ENCODE assay signal across 20 cellular contexts in the genomic region with DNA sequence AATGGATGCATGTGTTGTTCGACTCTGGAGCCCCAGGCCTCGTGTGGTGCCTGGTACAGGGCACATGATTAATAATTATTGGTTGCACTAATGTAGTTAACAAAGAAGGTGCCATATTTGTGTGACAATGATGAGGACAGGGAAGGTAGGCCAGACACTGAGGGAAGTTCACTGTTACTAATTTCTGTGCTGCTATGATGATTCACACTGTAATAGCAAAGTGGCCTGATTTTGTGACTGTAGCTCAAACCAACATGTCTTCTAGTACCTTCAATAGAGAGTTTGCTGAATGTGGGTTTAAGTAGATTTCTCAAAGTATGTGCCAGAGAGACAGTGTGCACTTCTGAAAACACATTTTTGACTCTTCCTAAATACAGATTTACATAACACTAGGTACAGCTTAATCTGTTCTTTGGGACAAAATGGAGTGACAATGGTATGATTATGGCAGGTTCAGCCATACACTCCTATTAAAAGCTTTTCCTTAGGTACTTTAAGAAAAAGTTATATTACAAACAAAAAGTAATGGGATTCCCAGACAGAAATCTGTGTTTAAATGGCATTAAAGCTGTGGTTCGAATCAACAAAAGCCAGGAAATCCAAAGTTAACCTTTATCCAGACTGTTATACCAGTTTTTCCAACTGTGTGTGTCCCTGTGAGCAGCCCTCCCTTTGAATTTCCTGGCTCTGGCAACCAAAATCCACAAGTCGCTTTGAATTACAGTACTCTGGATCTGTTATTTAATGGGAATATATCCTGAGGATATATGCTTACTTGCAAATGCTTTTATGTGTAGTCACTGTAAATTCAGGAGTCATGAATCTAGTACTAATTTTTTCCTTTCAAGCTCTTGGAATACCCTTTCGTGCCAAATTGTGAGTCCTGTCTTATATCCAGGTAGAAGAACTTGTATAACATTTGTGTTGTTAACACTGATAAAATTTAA.
DNase-seq lines count a peak whose midpoint lies in the region; ATAC-seq, FAIRE-seq and TF ChIP-seq lines count a peak whose summit lies in the region.
"Had no signal": no experiment of that assay in that cellular context is flagged by ENCODE, and none has a peak within 500 bp of the region (broad histone marks: within the 10 kb centered on the region; RNA-seq: fewer than 3 reads in every experiment).

No MANE protein-coding gene starts in this region.

- dilution Hi-C loops in endothelial cell of umbilical vein (cut with MboI; ENCODE audit: extremely low pct_ligation_motif_present, low sequenced_read_pairs): loop anchor here (25.0 kb wide), 1 partner anchor 205 kb away; no protein-coding TSS in a partner anchor

- no peak for TF ChIP-seq CTCF in PC-3 (conservative IDR thresholded peaks at IDR 0.05; ENCODE audit: low read depth, low read length)
- TF ChIP-seq CTCF in endothelial cell of umbilical vein (IDR thresholded peaks at IDR 0.05; ENCODE audit: extremely low read depth in 1 of 2, insufficient read depth in 1 of 2, low read depth in 1 of 2, low read length in 2 of 2): no peak

- no peaks in the 10 kb centered on the region for H3K27me3 Mint-ChIP-seq in activated naive CD4-positive, alpha-beta T cell treated with anti-CD3 and anti-CD28 coated beads for 36 hours (ENCODE audit: low read depth)
- H3K27me3 Mint-ChIP-seq: CD4-positive, alpha-beta T cell had no signal

- H4K20me1 ChIP-seq in PC-3 (ENCODE audit: low read length) (no peaks in the 10 kb centered on the region), endothelial cell of umbilical vein (replicated peaks; ENCODE audit: control insufficient read depth, extremely low read depth, insufficient read depth, low read length) (no peaks in the 10 kb centered on the region)

- H3K27me3 ChIP-seq in PC-3 (ENCODE audit: low read length) (no peaks in the 10 kb centered on the region), endothelial cell of umbilical vein (ENCODE audit: control insufficient read depth in 2 of 2, insufficient read depth in 2 of 2, low read length in 2 of 2) (no peaks in the 10 kb centered on the region)
- H3K27me3 ChIP-seq: esophagus squamous epithelium had no signal

- no peaks in the 10 kb centered on the region for H3K36me3 Mint-ChIP-seq in activated naive CD4-positive, alpha-beta T cell treated with anti-CD3 and anti-CD28 coated beads for 36 hours (ENCODE audit: low read depth)

- no peaks in the 10 kb centered on the region for H3K9me2 ChIP-seq in PC-3 (replicated peaks; ENCODE audit: low read length)

- no peaks in the 10 kb centered on the region for H3K9me3 Mint-ChIP-seq in activated naive CD4-positive, alpha-beta T cell treated with anti-CD3 and anti-CD28 coated beads for 36 hours
- H3K9me3 Mint-ChIP-seq: CD4-positive, alpha-beta T cell had no signal

- H3K79me2 ChIP-seq in PC-3 (ENCODE audit: low read length) (no peaks in the 10 kb centered on the region), endothelial cell of umbilical vein (ENCODE audit: control insufficient read depth, insufficient read depth, low read length) (no peaks in the 10 kb centered on the region)

- CTCF ChIA-PET in activated naive CD4-positive, alpha-beta T cell treated with anti-CD3 and anti-CD28 coated beads for 36 hours (lab: Charles Lee): interaction anchor here (0.7 to 21.6 kb wide), 17 partner anchors 14 to 188 kb away, joined by 3 to 474 read pairs (median 5); no protein-coding TSS in a partner anchor
- CTCF ChIA-PET in PC-3 (lab: Charles Lee) (no interaction called here), endothelial cell of umbilical vein (lab: Charles Lee) (interaction anchor here (1.0 to 3.8 kb wide), 11 partner anchors 14 to 476 kb away, joined by 3 to 54 read pairs (median 4); no protein-coding TSS in a partner anchor)

- peak overlapping the region; percentile 77 for H3K27ac ChIP-seq in PC-3 (ENCODE audit: low read length)
- no peak overlapping the region for H3K27ac ChIP-seq in endothelial cell of umbilical vein (ENCODE audit: insufficient read depth, low read depth, low read length)
- H3K27ac ChIP-seq: esophagus squamous epithelium, prostate gland, RWPE1 had no signal

- no peaks in the 10 kb centered on the region for H3K9me1 ChIP-seq in endothelial cell of umbilical vein (replicated peaks; ENCODE audit: control insufficient read depth, extremely low read depth, insufficient read depth, low read length)

- peak overlapping the region; percentile 24; the same call in 1 of the 2 replicates for H3K9ac ChIP-seq in PC-3 (ENCODE audit: low read length)
- no peak overlapping the region for H3K9ac ChIP-seq in endothelial cell of umbilical vein (replicated peaks; ENCODE audit: extremely low read depth, insufficient read depth, low read length)

- peak; percentile 30 for DNase-seq in activated naive CD4-positive, alpha-beta T cell treated with anti-CD3 and anti-CD28 coated beads for 36 hours
- no peak for DNase-seq in activated naive CD4-positive, alpha-beta T cell (lab: John Stamatoyannopoulos, UW)
- DNase-seq in PC-3 (peak; percentile 68), endothelial cell of umbilical vein (ENCODE audit: low read depth, low spot score) (no peak), HT-29 (ENCODE audit: low spot score) (no peak), H4 (ENCODE audit: low spot score) (no peak), SHP77 treated with DMSO at 0.1 percent for 48 hours (lab: John Stamatoyannopoulos, UW) (no peak)
- no peak for DNase-seq in stimulated activated naive CD8-positive, alpha-beta T cell treated with anti-CD3 and anti-CD28 coated beads, Interleukin-15, Interleukin-2, amounts not matched to agents 100 U/mL and 50 U/mL, for 24 hours
- DNase-seq: activated CD4-positive, alpha-beta T cell treated with anti-CD3 and anti-CD28 coated beads, Interleukin-2, amount 50 U/mL, for 1 hour; CD4-positive, alpha-beta T cell; central memory CD4-positive, alpha-beta T cell; DMS153; effector CD4-positive, alpha-beta T cell; esophagus squamous epithelium; left colon; NCI-H1092; NCI-H2029 treated with DMSO at 0.1 percent for 48 hours; NCI-H446 treated with DMSO at 0.1 percent for 48 hours had no signal

- peak; percentile 37 for FAIRE-seq in endothelial cell of umbilical vein (lab: Jason Lieb, UNC)

- TF ChIP-seq POLR2A in endothelial cell of umbilical vein (IDR thresholded peaks at IDR 0.05; ENCODE audit: low read depth, low read length): no peak

- 0 out of 2 replicates have a peak overlapping the region, but pooled peaks have one; percentile 9 for H3K4me2 ChIP-seq in PC-3 (ENCODE audit: low read length)
- H3K4me2 ChIP-seq in endothelial cell of umbilical vein (ENCODE audit: insufficient read depth, low read length): no peak overlapping the region

- H3K4me3 ChIP-seq in PC-3 (ENCODE audit: low read length) (no peak overlapping the region), endothelial cell of umbilical vein (replicated peaks in 1 of 3; ENCODE audit: insufficient read depth in 1 of 3, low read depth in 1 of 3, low read length in 3 of 3) (no peak overlapping the region)
- H3K4me3 ChIP-seq: esophagus squamous epithelium, prostate gland had no signal

- peaks cover 32% of the 10 kb centered on the region for H3K4me1 ChIP-seq in PC-3 (ENCODE audit: insufficient read depth, low read length)
- peaks cover 8% of the 10 kb centered on the region for H3K4me1 ChIP-seq in endothelial cell of umbilical vein (ENCODE audit: control insufficient read depth, extremely low read depth, insufficient read depth, low read length)
- H3K4me1 ChIP-seq: prostate gland had no signal

- H3K4me3 Mint-ChIP-seq in activated naive CD4-positive, alpha-beta T cell treated with anti-CD3 and anti-CD28 coated beads for 36 hours: no peak overlapping the region
- H3K4me3 Mint-ChIP-seq: CD4-positive, alpha-beta T cell had no signal

- peak; percentile 60 for ATAC-seq in PC-3
- peak; percentile 56 for ATAC-seq in stimulated activated naive CD8-positive, alpha-beta T cell treated with anti-CD3 and anti-CD28 coated beads, Interleukin-15, Interleukin-2, amounts not matched to agents 100 U/mL and 50 U/mL, for 24 hours
- ATAC-seq: left colon had no signal

- no peaks in the 10 kb centered on the region for H3F3A ChIP-seq in PC-3 (ENCODE audit: low read length, unreplicated experiment)

- intact Hi-C loops in activated naive CD4-positive, alpha-beta T cell treated with anti-CD3 and anti-CD28 coated beads for 36 hours (cut with micrococcal nuclease): no loop called here
- intact Hi-C loops in PC-3 (cut with micrococcal nuclease): loop anchor here (10.0 kb wide), 1 partner anchor 468 kb away; no protein-coding TSS in a partner anchor
- intact Hi-C loops in endothelial cell of umbilical vein (cut with micrococcal nuclease): no loop called here

- H3K27ac Mint-ChIP-seq in activated naive CD4-positive, alpha-beta T cell treated with anti-CD3 and anti-CD28 coated beads for 36 hours: no peak overlapping the region
- H3K27ac Mint-ChIP-seq: CD4-positive, alpha-beta T cell had no signal

- H3K36me3 ChIP-seq in PC-3 (ENCODE audit: low read depth, low read length): no peaks in the 10 kb centered on the region
- H3K36me3 ChIP-seq in endothelial cell of umbilical vein (ENCODE audit: control insufficient read depth in 2 of 2, extremely low read depth in 1 of 2, insufficient read depth in 2 of 2, low read length in 2 of 2): no peaks in the 10 kb centered on the region
- H3K36me3 ChIP-seq: esophagus squamous epithelium, prostate gland had no signal

- POLR2A ChIA-PET in PC-3 (lab: Charles Lee; ENCODE audit: unreplicated experiment): no interaction called here
- POLR2A ChIA-PET in endothelial cell of umbilical vein (lab: Charles Lee): no interaction called here

- H3K4me1 Mint-ChIP-seq in activated naive CD4-positive, alpha-beta T cell treated with anti-CD3 and anti-CD28 coated beads for 36 hours (ENCODE audit: low read depth): peaks cover 70% of the 10 kb centered on the region

- no peak overlapping the region for H2AFZ ChIP-seq in PC-3 (ENCODE audit: low read length)
- peak overlapping the region; percentile 11 for H2AFZ ChIP-seq in endothelial cell of umbilical vein (ENCODE audit: low read depth, low read length)

- H3K9me3 ChIP-seq in PC-3 (ENCODE audit: low read length): no peaks in the 10 kb centered on the region
- H3K9me3 ChIP-seq in endothelial cell of umbilical vein (replicated peaks; ENCODE audit: control insufficient read depth, insufficient read depth, low read length): no peaks in the 10 kb centered on the region
- H3K9me3 ChIP-seq: esophagus squamous epithelium, prostate gland had no signal

- BruUV-seq in PC-3 (replicated peaks; lab: Mats Ljungman, UMichigan): no TSS peak
- BruUV-seq in endothelial cell of umbilical vein (replicated peaks; lab: Mats Ljungman, UMichigan): no TSS peak

TF ChIP-seq in endothelial cell of umbilical vein, 7 proteins besides CTCF, POLR2A, EP300 and RAD21 (continues in another document):
- TF ChIP-seq EZH2 (IDR thresholded peaks at IDR 0.05; ENCODE audit: borderline replicate concordance, low read depth, low read length, severe bottlenecking) (no peak), POLR2AphosphoS5 (IDR thresholded peaks at IDR 0.05; ENCODE audit: insufficient read depth, low read depth, low read length) (no peak), FOS (IDR thresholded peaks at IDR 0.05; ENCODE audit: borderline replicate concordance, insufficient read depth, low read length) (peak; percentile 16), JUN (IDR thresholded peaks at IDR 0.05; ENCODE audit: borderline replicate concordance, insufficient read depth, insufficient read length, low read depth) (no peak), GATA2 (IDR thresholded peaks at IDR 0.05; ENCODE audit: insufficient read depth, insufficient read length, low read depth, low read length) (no peak)

Comparison
In these comparisons a context has a peak if more than half of its experiments do, and no peak if none do; other contexts are left out.
1. DNase-seq: peak in activated naive CD4-positive, alpha-beta T cell treated with anti-CD3 and anti-CD28 coated beads for 36 hours (single experiment) and PC-3 (single experiment); none in activated naive CD4-positive, alpha-beta T cell (0 of 4), endothelial cell of umbilical vein (single experiment), stimulated activated naive CD8-positive, alpha-beta T cell treated with anti-CD3 and anti-CD28 coated beads, Interleukin-15, Interleukin-2, amounts not matched to agents 100 U/mL and 50 U/mL, for 24 hours (single experiment), HT-29 (single experiment), H4 (single experiment) and SHP77 treated with DMSO at 0.1 percent for 48 hours (single experiment).